In the genomic region with DNA sequence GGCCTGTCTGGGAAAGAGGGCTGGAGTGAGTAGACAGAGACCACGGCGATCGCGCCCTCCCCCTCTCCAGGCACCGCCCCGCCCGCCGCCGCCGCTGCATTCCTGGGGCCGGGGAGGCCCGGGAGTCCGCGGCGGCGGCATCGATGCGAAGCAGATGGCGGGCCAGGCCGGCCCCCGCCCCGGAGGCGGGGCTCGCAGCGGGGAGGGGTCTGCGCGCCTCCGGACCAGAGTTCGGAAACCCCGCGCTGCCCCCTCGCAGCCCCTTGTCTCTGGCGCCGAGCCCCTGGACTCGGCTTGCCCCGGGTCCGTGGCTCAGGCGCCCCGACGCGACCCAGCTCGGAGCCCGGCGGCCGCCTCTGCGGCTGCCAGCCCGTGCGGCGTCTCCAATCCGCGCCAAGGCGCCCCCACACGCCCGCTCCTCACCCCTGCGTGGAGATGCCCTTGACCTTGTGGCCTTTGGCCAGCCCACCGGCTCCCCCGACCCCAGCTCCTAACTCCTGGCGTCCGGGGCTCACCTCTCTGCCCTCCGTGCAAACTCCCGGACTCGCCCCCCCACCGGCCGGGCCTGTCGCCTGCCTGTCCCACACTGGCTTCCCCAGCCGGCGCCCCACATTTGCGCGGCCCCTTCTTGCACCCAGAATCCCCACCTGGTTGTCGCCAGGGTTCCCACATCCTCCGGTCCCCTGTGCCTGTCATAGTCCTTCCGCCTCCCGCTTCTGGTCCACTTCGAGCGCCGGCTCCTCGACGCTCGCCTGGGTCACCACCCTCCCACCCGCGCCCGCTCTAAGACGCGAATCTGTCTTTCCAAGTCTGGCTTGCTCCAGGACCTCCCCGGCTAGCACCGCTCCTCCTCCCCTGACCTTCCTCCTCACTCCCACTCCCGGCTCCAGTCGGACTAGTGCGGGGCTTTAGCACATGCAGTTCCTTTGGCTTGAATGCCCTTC, we compare ENCODE assay signal across 8 cellular contexts. TPM values are rescaled to one million over a fixed set of nuclear protein-coding genes. Genes with fewer than 3 reads are reported as not detected.
DNase-seq lines count a peak whose midpoint lies in the region; ATAC-seq and TF ChIP-seq lines count a peak whose summit lies in the region.

No MANE protein-coding gene starts in this region.

- TF ChIP-seq CTCF in CD14-positive monocyte (IDR thresholded peaks at IDR 0.05) = no peak
- TF ChIP-seq CTCF in IMR-90 (conservative IDR thresholded peaks at IDR 0.05; ENCODE audit: low read depth, low read length) = no peak
- TF ChIP-seq CTCF in cardiac fibroblast (IDR thresholded peaks at IDR 0.05; ENCODE audit: low read depth, low read length) = no peak
- TF ChIP-seq CTCF in lower lobe of right lung (IDR thresholded peaks at IDR 0.05) = no peak
- TF ChIP-seq CTCF in upper lobe of right lung (IDR thresholded peaks at IDR 0.05) = no peak

- peaks cover 73 to 77% (median 73%) of the 10 kb centered on the region in 3 donors for H3K27me3 Mint-ChIP-seq in CD14-positive monocyte (ENCODE audit: low read depth in 3 of 3)

- H4K20me1 ChIP-seq in IMR-90 (ENCODE audit: insufficient read depth, low read length) = peaks cover 52% of the 10 kb centered on the region

- H3K4me3 ChIP-seq in IMR-90 (ENCODE audit: insufficient read depth, low read depth, low read length) (peak overlapping the region; percentile 90), cardiac fibroblast (replicated peaks in 1 of 2; ENCODE audit: low read depth in 2 of 2, low read length in 2 of 2) (peak overlapping the region; percentile 80 to 96), lower lobe of right lung (peak overlapping the region; percentile 68), upper lobe of right lung (peak overlapping the region; percentile 71)

- peak overlapping the region; percentile 59 to 71; a peak in 2 of 4 replicates for H4K8ac ChIP-seq in IMR-90 (ENCODE audit: low read depth in 2 of 2, low read length in 2 of 2)

- no peak overlapping the region for H2BK15ac ChIP-seq in IMR-90 (ENCODE audit: low read depth, low read length)

- WGBS in IMR-90 (ENCODE audit: extremely low coverage in 2 of 2, insufficient read length in 1 of 2), 2 experiments = 0% methylated on average over 55 of the region's 89 CpGs; no CpG with 5 or more reads in 1 of the 2 experiments

- peak overlapping the region; percentile 12 for H3K18ac ChIP-seq in IMR-90 (ENCODE audit: low read depth, low read length)

- DNase-seq in CD14-positive monocyte (ENCODE audit: low spot score) (no peak), IMR-90 (peak; percentile 30), cardiac fibroblast (ENCODE audit: low read depth in 2 of 2) (peak; percentile 46 to 55), lower lobe of right lung (peak; percentile 50), upper lobe of right lung (peak; percentile 69), SW 1271 (lab: John Stamatoyannopoulos, UW) (no peak)
- no peak for DNase-seq in activated effector memory CD4-positive, alpha-beta T cell treated with anti-CD3 and anti-CD28 coated beads, Interleukin-2, amount 50 U/mL, for 16 hours

- peak overlapping the region; percentile 93 for H3K4ac ChIP-seq in IMR-90 (ENCODE audit: low read depth, low read length)

- peak overlapping the region; percentile 93 for H2AK5ac ChIP-seq in IMR-90 (ENCODE audit: low read depth, low read length)

- BruUV-seq in IMR-90 (replicated peaks; lab: Mats Ljungman, UMichigan) = no TSS peak

- H3K27ac Mint-ChIP-seq in CD14-positive monocyte = no peak overlapping the region

- peak overlapping the region; percentile 78 for H3K14ac ChIP-seq in IMR-90 (replicated peaks; ENCODE audit: low read depth, low read length)

- H3K9ac ChIP-seq in IMR-90 (ENCODE audit: low read depth, low read length) = peak overlapping the region; percentile 89

- H3K4me2 ChIP-seq in IMR-90 (ENCODE audit: low read depth, low read length) = peak overlapping the region; percentile 93

- H2BK120ac ChIP-seq in IMR-90 (ENCODE audit: low read depth, low read length) = peak overlapping the region; percentile 5

- H3K4me1 Mint-ChIP-seq in CD14-positive monocyte = peaks cover 17% of the 10 kb centered on the region

- no peak overlapping the region for H2BK20ac ChIP-seq in IMR-90 (ENCODE audit: low read depth, low read length)

- peak overlapping the region; percentile 84 for H3K23ac ChIP-seq in IMR-90 (ENCODE audit: low read depth, low read length)

- H2AFZ ChIP-seq in IMR-90 (replicated peaks; ENCODE audit: low read length, poor library complexity) = peak overlapping the region; percentile 88

- TF ChIP-seq POLR2A in IMR-90 (IDR thresholded peaks at IDR 0.05; ENCODE audit: low read depth, low read length) = no peak

- peak overlapping the region; percentile 28 for H4K5ac ChIP-seq in IMR-90 (ENCODE audit: low read depth, low read length)

- H3K9me3 ChIP-seq in IMR-90 (ENCODE audit: control insufficient read depth, insufficient read depth, low read length) (no peaks in the 10 kb centered on the region), lower lobe of right lung (no peaks in the 10 kb centered on the region), upper lobe of right lung (no peaks in the 10 kb centered on the region)

- peak overlapping the region; percentile 67; the same call in 1 of the 2 replicates for H3K56ac ChIP-seq in IMR-90 (ENCODE audit: extremely low read depth, insufficient read depth, low read length)

- H3K36me3 ChIP-seq in IMR-90 (ENCODE audit: control insufficient read depth, insufficient read depth, low read length) (no peaks in the 10 kb centered on the region; the same call in 1 of the 2 replicates), lower lobe of right lung (no peaks in the 10 kb centered on the region), upper lobe of right lung (no peaks in the 10 kb centered on the region)

- H4K91ac ChIP-seq in IMR-90 (ENCODE audit: insufficient read depth, low read depth, low read length) = peak overlapping the region; percentile 59

- peaks cover 24% of the 10 kb centered on the region for H3K4me1 ChIP-seq in IMR-90 (ENCODE audit: control insufficient read depth, insufficient read depth, low read length)
- peaks cover 24% of the 10 kb centered on the region for H3K4me1 ChIP-seq in lower lobe of right lung
- peaks cover 14% of the 10 kb centered on the region for H3K4me1 ChIP-seq in upper lobe of right lung

- POLR2A ChIA-PET in IMR-90 (lab: Charles Lee; ENCODE audit: unreplicated experiment) = no interaction called here

- peaks cover 0 to 26% (median 16%) of the 10 kb centered on the region in 7 donors for H3K9me3 Mint-ChIP-seq in CD14-positive monocyte

- H3K36me3 Mint-ChIP-seq in CD14-positive monocyte = peaks cover 27 to 38% of the 10 kb centered on the region in 2 donors

- H2AK9ac ChIP-seq in IMR-90 (replicated peaks; ENCODE audit: low read depth, low read length, poor library complexity) = peak overlapping the region; percentile 99

- dilution Hi-C loops in IMR-90 (cut with HindIII; ENCODE audit: low sequenced_read_pairs, unreplicated experiment) = no loop called here

- peaks cover 28% of the 10 kb centered on the region for H3K9me1 ChIP-seq in IMR-90 (ENCODE audit: insufficient read depth, low read length)

- in situ Hi-C loops in IMR-90 (cut with MboI; ENCODE audit: low sequenced_read_pairs) = no loop called here

- H3K4me3 Mint-ChIP-seq in CD14-positive monocyte = peak overlapping the region; percentile 34 to 87

- no peak for TF ChIP-seq RAD21 in IMR-90 (IDR thresholded peaks at IDR 0.05; ENCODE audit: low read length)

- ATAC-seq in IMR-90 (ENCODE audit: low read depth) = peak; percentile 65
- peak; percentile 36 to 40 for ATAC-seq in lower lobe of right lung
- peak; percentile 15 for ATAC-seq in upper lobe of right lung
- no peak for ATAC-seq in GM21367 (IDR thresholded peaks at IDR 0.05; ENCODE audit: unreplicated experiment)

- H3K27ac ChIP-seq in IMR-90 (ENCODE audit: insufficient read depth, low read length) (peak overlapping the region; percentile 78), lower lobe of right lung (peak overlapping the region; percentile 77), upper lobe of right lung (peak overlapping the region; percentile 75)

- peaks cover 16 to 73% of the 10 kb centered on the region in 2 experiments; a peak in 3 of 4 replicates for H3K79me1 ChIP-seq in IMR-90 (ENCODE audit: low read depth in 1 of 2, low read length in 2 of 2)

- H3K27me3 ChIP-seq in IMR-90 (ENCODE audit: control insufficient read depth, insufficient read depth, low read length) = no peaks in the 10 kb centered on the region
- H3K27me3 ChIP-seq in lower lobe of right lung (ENCODE audit: low read depth) = peaks cover 35% of the 10 kb centered on the region
- H3K27me3 ChIP-seq in upper lobe of right lung = peaks cover 18% of the 10 kb centered on the region

- intact Hi-C loops in CD14-positive monocyte (cut with micrococcal nuclease) (no loop called here), IMR-90 (cut with micrococcal nuclease) (loop anchor here (1.0 kb wide), 1 partner anchor 60 kb away; no protein-coding TSS in a partner anchor), lower lobe of right lung (cut with DNase I) (no loop called here), upper lobe of right lung (cut with DNase I) (no loop called here)

- CTCF ChIA-PET in IMR-90 (lab: Yijun Ruan, JAX) = no interaction called here

- H2BK5ac ChIP-seq in IMR-90 (ENCODE audit: low read depth, low read length, poor library complexity, severe bottlenecking) = peak overlapping the region; percentile 66

TF ChIP-seq in IMR-90, 13 proteins besides CTCF, POLR2A, EP300 and RAD21 (continues in another document):
- TF ChIP-seq FOS (IDR thresholded peaks at IDR 0.05; ENCODE audit: low read depth, low read length) (no peak), MXI1 (IDR thresholded peaks at IDR 0.05; ENCODE audit: borderline replicate concordance, low read depth, low read length) (no peak), MAFK (IDR thresholded peaks at IDR 0.05; ENCODE audit: low read depth, low read length) (no peak), MAZ (IDR thresholded peaks at IDR 0.05; ENCODE audit: borderline replicate concordance, low read depth, low read length) (peak; percentile 88)

RNA-seq across cellular contexts. Expression of a gene that starts 1.0 kb away (rescaled TPM):
- polyA plus RNA-seq in CD14-positive monocyte (under 1 TPM in 1 of 2 donors, not detected in 1; 0.12 TPM), IMR-90 (2012; rRNA removed) (37.0 and 55.8 TPM in 2 replicates)
- total RNA-seq in IMR-90 (2012; rRNA removed) (3.4 and 4.2 TPM in 2 replicates), lower lobe of right lung (12.6 TPM), upper lobe of right lung (24.0 TPM)
- 44.5 and 81.9 TPM in 2 replicates for polyA plus RNA-seq in IMR-90 (2012; cell fraction: cytosol; rRNA removed)
- 68.1 and 248 TPM in 2 replicates for polyA plus RNA-seq in IMR-90 (2012; cell fraction: nucleus; rRNA removed; ENCODE audit: low replicate concordance)

RNA-seq across cellular contexts. Expression of a gene that starts 42.6 kb away (rescaled TPM):
- polyA plus RNA-seq in CD14-positive monocyte (1 to 10 TPM; 1.9 TPM), IMR-90 (2012; rRNA removed) (8.4 TPM in 2 replicates)
- total RNA-seq in IMR-90 (2012; rRNA removed) (6.9 and 7.5 TPM in 2 replicates), lower lobe of right lung (12.3 TPM), upper lobe of right lung (10.7 TPM)
- polyA plus RNA-seq in IMR-90 (2012; cell fraction: cytosol; rRNA removed) = 5.9 and 10.0 TPM in 2 replicates
- 14.7 and 28.8 TPM in 2 replicates for polyA plus RNA-seq in IMR-90 (2012; cell fraction: nucleus; rRNA removed; ENCODE audit: low replicate concordance)

RNA-seq across cellular contexts. Expression of a gene that starts 59.0 kb away (rescaled TPM):
- polyA plus RNA-seq in CD14-positive monocyte (1 to 10 TPM; 7.8 to 9.2 TPM), IMR-90 (2012; rRNA removed) (28.7 and 30.1 TPM in 2 replicates)
- total RNA-seq in IMR-90 (2012; rRNA removed) (25.8 and 27.1 TPM in 2 replicates), lower lobe of right lung (24.0 TPM), upper lobe of right lung (23.3 TPM)
- 14.3 and 46.6 TPM in 2 replicates for polyA plus RNA-seq in IMR-90 (2012; cell fraction: cytosol; rRNA removed)
- 70.3 and 122 TPM in 2 replicates for polyA plus RNA-seq in IMR-90 (2012; cell fraction: nucleus; rRNA removed; ENCODE audit: low replicate concordance)

Comparison
In these comparisons a context has a peak if more than half of its experiments do, and no peak if none do; other contexts are left out.
1. DNase-seq: peak in IMR-90 (single experiment), cardiac fibroblast (2 of 2), lower lobe of right lung (single experiment) and upper lobe of right lung (single experiment); none in CD14-positive monocyte (single experiment), activated effector memory CD4-positive, alpha-beta T cell treated with anti-CD3 and anti-CD28 coated beads, Interleukin-2, amount 50 U/mL, for 16 hours (single experiment) and SW 1271 (0 of 2).
2. Peak in every context shown above with its lines, with median percentiles within 50 percentile points of each other: H3K27ac ChIP-seq and H3K4me3 ChIP-seq.